Comparison of ENCODE assay signal across 1 cellular context in genomic region chr12:26318661-26319068, GRCh38.
TF ChIP-seq lines count a peak whose summit lies in the region.

No MANE protein-coding gene starts in this region.

TF ChIP-seq in HepG2, 621 proteins besides CTCF, POLR2A, EP300 and RAD21 (continued from another document and continues in another):
- TF ChIP-seq HNF4G (IDR thresholded peaks at IDR 0.05; ENCODE audit: borderline replicate concordance, low read depth, low read length) (no peak), HNF4G (CRISPR knock-in tag; IDR thresholded peaks at IDR 0.05; ENCODE audit: borderline replicate concordance, low read depth) (peak; percentile 33; the same call in 1 of the 2 replicates), TRIM24 (CRISPR knock-in tag; IDR thresholded peaks at IDR 0.05) (no peak), SYNCRIP (IDR thresholded peaks at IDR 0.05; ENCODE audit: insufficient read depth, low read depth, low read length) (no peak), ARID5B (CRISPR knock-in tag; IDR thresholded peaks at IDR 0.05) (peak; percentile 84), SIX1 (CRISPR knock-in tag; IDR thresholded peaks at IDR 0.05; ENCODE audit: borderline replicate concordance) (no peak), SP140L (CRISPR knock-in tag; IDR thresholded peaks at IDR 0.05; ENCODE audit: borderline replicate concordance) (no peak), ZNF761 (CRISPR knock-in tag; conservative IDR thresholded peaks at IDR 0.05) (0 out of 2 replicates have a peak, but pooled peaks have one; percentile 35), ZEB1 (IDR thresholded peaks at IDR 0.05; ENCODE audit: insufficient replicate concordance, low read depth) (no peak), ZNF280D (CRISPR knock-in tag; IDR thresholded peaks at IDR 0.05) (0 out of 2 replicates have a peak, but pooled peaks have one; percentile 35), PHF21A (CRISPR knock-in tag; IDR thresholded peaks at IDR 0.05) (0 out of 2 replicates have a peak, but pooled peaks have one; percentile 30), ZBTB14 (CRISPR knock-in tag; IDR thresholded peaks at IDR 0.05) (no peak), JUND (CRISPR knock-in tag; IDR thresholded peaks at IDR 0.05) (peak; percentile 54; the same call in 1 of the 2 replicates), ZNF331 (CRISPR knock-in tag; IDR thresholded peaks at IDR 0.05) (0 out of 2 replicates have a peak, but pooled peaks have one; percentile 10), CERS6 (CRISPR knock-in tag; IDR thresholded peaks at IDR 0.05) (no peak), NR2F1 (CRISPR knock-in tag; IDR thresholded peaks at IDR 0.05) (peak; percentile 77 to 86; a peak in 3 of 4 replicates), ZFP91 (CRISPR knock-in tag; IDR thresholded peaks at IDR 0.05; ENCODE audit: borderline replicate concordance) (peak; percentile 16; the same call in 1 of the 2 replicates), BHLHE40 (IDR thresholded peaks at IDR 0.05; ENCODE audit: low read length) (peak; percentile 51), ZNF883 (CRISPR knock-in tag; IDR thresholded peaks at IDR 0.05; ENCODE audit: not compliant biosample characterization) (no peak)
- TF ChIP-seq, protein P1, sequence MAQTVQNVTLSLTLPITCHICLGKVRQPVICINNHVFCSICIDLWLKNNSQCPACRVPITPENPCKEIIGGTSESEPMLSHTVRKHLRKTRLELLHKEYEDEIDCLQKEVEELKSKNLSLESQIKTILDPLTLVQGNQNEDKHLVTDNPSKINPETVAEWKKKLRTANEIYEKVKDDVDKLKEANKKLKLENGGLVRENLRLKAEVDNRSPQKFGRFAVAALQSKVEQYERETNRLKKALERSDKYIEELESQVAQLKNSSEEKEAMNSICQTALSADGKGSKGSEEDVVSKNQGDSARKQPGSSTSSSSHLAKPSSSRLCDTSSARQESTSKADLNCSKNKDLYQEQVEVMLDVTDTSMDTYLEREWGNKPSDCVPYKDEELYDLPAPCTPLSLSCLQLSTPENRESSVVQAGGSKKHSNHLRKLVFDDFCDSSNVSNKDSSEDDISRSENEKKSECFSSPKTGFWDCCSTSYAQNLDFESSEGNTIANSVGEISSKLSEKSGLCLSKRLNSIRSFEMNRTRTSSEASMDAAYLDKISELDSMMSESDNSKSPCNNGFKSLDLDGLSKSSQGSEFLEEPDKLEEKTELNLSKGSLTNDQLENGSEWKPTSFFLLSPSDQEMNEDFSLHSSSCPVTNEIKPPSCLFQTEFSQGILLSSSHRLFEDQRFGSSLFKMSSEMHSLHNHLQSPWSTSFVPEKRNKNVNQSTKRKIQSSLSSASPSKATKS (CRISPR knock-in tag; IDR thresholded peaks at IDR 0.05) = no peak
- TF ChIP-seq, protein P2, sequence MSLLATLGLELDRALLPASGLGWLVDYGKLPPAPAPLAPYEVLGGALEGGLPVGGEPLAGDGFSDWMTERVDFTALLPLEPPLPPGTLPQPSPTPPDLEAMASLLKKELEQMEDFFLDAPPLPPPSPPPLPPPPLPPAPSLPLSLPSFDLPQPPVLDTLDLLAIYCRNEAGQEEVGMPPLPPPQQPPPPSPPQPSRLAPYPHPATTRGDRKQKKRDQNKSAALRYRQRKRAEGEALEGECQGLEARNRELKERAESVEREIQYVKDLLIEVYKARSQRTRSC (CRISPR knock-in tag; IDR thresholded peaks at IDR 0.05; ENCODE audit: low read depth) = no peak
- TF ChIP-seq, protein P3, sequence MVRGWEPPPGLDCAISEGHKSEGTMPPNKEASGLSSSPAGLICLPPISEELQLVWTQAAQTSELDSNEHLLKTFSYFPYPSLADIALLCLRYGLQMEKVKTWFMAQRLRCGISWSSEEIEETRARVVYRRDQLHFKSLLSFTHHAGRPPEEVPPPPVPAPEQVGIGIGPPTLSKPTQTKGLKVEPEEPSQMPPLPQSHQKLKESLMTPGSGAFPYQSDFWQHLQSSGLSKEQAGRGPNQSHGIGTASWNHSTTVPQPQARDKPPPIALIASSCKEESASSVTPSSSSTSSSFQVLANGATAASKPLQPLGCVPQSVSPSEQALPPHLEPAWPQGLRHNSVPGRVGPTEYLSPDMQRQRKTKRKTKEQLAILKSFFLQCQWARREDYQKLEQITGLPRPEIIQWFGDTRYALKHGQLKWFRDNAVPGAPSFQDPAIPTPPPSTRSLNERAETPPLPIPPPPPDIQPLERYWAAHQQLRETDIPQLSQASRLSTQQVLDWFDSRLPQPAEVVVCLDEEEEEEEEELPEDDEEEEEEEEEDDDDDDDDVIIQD (CRISPR knock-in tag; IDR thresholded peaks at IDR 0.05; ENCODE audit: low read depth) = peak; percentile 47; the same call in 1 of the 2 replicates
- TF ChIP-seq, protein P4, sequence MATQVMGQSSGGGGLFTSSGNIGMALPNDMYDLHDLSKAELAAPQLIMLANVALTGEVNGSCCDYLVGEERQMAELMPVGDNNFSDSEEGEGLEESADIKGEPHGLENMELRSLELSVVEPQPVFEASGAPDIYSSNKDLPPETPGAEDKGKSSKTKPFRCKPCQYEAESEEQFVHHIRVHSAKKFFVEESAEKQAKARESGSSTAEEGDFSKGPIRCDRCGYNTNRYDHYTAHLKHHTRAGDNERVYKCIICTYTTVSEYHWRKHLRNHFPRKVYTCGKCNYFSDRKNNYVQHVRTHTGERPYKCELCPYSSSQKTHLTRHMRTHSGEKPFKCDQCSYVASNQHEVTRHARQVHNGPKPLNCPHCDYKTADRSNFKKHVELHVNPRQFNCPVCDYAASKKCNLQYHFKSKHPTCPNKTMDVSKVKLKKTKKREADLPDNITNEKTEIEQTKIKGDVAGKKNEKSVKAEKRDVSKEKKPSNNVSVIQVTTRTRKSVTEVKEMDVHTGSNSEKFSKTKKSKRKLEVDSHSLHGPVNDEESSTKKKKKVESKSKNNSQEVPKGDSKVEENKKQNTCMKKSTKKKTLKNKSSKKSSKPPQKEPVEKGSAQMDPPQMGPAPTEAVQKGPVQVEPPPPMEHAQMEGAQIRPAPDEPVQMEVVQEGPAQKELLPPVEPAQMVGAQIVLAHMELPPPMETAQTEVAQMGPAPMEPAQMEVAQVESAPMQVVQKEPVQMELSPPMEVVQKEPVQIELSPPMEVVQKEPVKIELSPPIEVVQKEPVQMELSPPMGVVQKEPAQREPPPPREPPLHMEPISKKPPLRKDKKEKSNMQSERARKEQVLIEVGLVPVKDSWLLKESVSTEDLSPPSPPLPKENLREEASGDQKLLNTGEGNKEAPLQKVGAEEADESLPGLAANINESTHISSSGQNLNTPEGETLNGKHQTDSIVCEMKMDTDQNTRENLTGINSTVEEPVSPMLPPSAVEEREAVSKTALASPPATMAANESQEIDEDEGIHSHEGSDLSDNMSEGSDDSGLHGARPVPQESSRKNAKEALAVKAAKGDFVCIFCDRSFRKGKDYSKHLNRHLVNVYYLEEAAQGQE (IDR thresholded peaks at IDR 0.05; ENCODE audit: borderline replicate concordance in 1 of 2, low read depth in 1 of 2, low read length in 2 of 2) = no peak
- TF ChIP-seq, protein P5, sequence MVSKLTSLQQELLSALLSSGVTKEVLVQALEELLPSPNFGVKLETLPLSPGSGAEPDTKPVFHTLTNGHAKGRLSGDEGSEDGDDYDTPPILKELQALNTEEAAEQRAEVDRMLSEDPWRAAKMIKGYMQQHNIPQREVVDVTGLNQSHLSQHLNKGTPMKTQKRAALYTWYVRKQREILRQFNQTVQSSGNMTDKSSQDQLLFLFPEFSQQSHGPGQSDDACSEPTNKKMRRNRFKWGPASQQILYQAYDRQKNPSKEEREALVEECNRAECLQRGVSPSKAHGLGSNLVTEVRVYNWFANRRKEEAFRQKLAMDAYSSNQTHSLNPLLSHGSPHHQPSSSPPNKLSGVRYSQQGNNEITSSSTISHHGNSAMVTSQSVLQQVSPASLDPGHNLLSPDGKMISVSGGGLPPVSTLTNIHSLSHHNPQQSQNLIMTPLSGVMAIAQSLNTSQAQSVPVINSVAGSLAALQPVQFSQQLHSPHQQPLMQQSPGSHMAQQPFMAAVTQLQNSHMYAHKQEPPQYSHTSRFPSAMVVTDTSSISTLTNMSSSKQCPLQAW (CRISPR knock-in tag; IDR thresholded peaks at IDR 0.05) = 0 out of 2 replicates have a peak, but pooled peaks have one; percentile 42
